In genomic region chr17:16417896-16418683, GRCh38 we compare ENCODE assay signal across 8 cellular contexts. TPM values are rescaled to one million over a fixed set of nuclear protein-coding genes. Genes with fewer than 3 reads are reported as not detected.
A peak's percentile ranks its signal among the peaks of the same experiment; 100 is the strongest.
DNase-seq lines count a peak whose midpoint lies in the region; ATAC-seq and TF ChIP-seq lines count a peak whose summit lies in the region.

No MANE protein-coding gene starts in this region.

- TF ChIP-seq EP300 in sigmoid colon (IDR thresholded peaks at IDR 0.05), result no peak

- H3K27ac Mint-ChIP-seq in endothelial cell (ENCODE audit: unreplicated experiment) (peak overlapping the region; percentile 67), type B pancreatic cell (no peak overlapping the region)

- H3K9me3 Mint-ChIP-seq in endothelial cell (ENCODE audit: unreplicated experiment) (no peaks in the 10 kb centered on the region), type B pancreatic cell (no peaks in the 10 kb centered on the region)

- H3K27me3 Mint-ChIP-seq in endothelial cell (ENCODE audit: unreplicated experiment) (peaks cover 4% of the 10 kb centered on the region), type B pancreatic cell (peaks cover 3% of the 10 kb centered on the region)

- no peaks in the 10 kb centered on the region for H3K27me3 ChIP-seq in sigmoid colon

- H3K27ac ChIP-seq in sigmoid colon, result peak overlapping the region; percentile 57 to 75 (median 65)

- H3K9me3 ChIP-seq in sigmoid colon, result no peaks in the 10 kb centered on the region

- ATAC-seq in HG02763 (IDR thresholded peaks at IDR 0.05; ENCODE audit: unreplicated experiment), result no peak

- H3K36me3 ChIP-seq in sigmoid colon, result no peaks in the 10 kb centered on the region

- no peak for TF ChIP-seq CTCF in endothelial cell (IDR thresholded peaks at IDR 0.05; ENCODE audit: unreplicated experiment)
- TF ChIP-seq CTCF in sigmoid colon (IDR thresholded peaks at IDR 0.05), result no peak
- TF ChIP-seq CTCF in type B pancreatic cell (conservative IDR thresholded peaks at IDR 0.05), result no peak

- H3K4me1 Mint-ChIP-seq in endothelial cell (ENCODE audit: unreplicated experiment), result peaks cover 12% of the 10 kb centered on the region
- peaks cover 14% of the 10 kb centered on the region for H3K4me1 Mint-ChIP-seq in type B pancreatic cell (ENCODE audit: unreplicated experiment)

- H3K4me1 ChIP-seq in sigmoid colon, result peaks cover 0 to 25% (median 20%) of the 10 kb centered on the region in 4 donors

- H3K36me3 Mint-ChIP-seq in endothelial cell (ENCODE audit: low read depth, unreplicated experiment) (no peaks in the 10 kb centered on the region), type B pancreatic cell (no peaks in the 10 kb centered on the region)

- H3K4me3 Mint-ChIP-seq in endothelial cell (ENCODE audit: unreplicated experiment), result no peak overlapping the region
- H3K4me3 Mint-ChIP-seq in type B pancreatic cell, result no peak overlapping the region

- DNase-seq in ELR (ENCODE audit: low read depth) (peak; percentile 71), NCI-H1694 treated with DMSO at 0.1 percent for 48 hours (lab: John Stamatoyannopoulos, UW) (peak; percentile 35), endothelial cell (ENCODE audit: low spot score) (peak; percentile 38), sigmoid colon (no peak), type B pancreatic cell (ENCODE audit: extremely low spot score, unreplicated experiment) (no peak), OCI-M2 (lab: John Stamatoyannopoulos, UW; ENCODE audit: unreplicated experiment) (no peak)
- no peak for DNase-seq in stimulated activated naive CD4-positive, alpha-beta T cell treated with Interleukin-2 at 50 U/mL for 16 hours (lab: John Stamatoyannopoulos, UW)

- WGBS in sigmoid colon, 2 donors, result 82 to 87% methylated on average over 7 of the region's 7 CpGs

- TF ChIP-seq POLR2A in sigmoid colon (IDR thresholded peaks at IDR 0.05), result no peak

- intact Hi-C loops in sigmoid colon (cut with DNase I), result no loop called here

- no peak overlapping the region for H3K4me3 ChIP-seq in sigmoid colon

RNA-seq across cellular contexts. Expression of gene TRPV2, which starts 2.7 kb away (rescaled TPM):
- total RNA-seq in endothelial cell (ENCODE audit: unreplicated experiment) (4.8 TPM), sigmoid colon (10 to 100 TPM in 2 of 4 donors, 1 to 10 TPM in 2; 9.1 to 14.0 (median 10.6) TPM), type B pancreatic cell (ENCODE audit: low replicate concordance) (0.52 and 1.7 TPM in 2 replicates)
- polyA plus RNA-seq in sigmoid colon, result 10 to 100 TPM in 1 of 3 donors, 1 to 10 TPM in 2; 3.7 to 13.4 (median 5.4) TPM

RNA-seq across cellular contexts. Expression of gene UBB, which starts 37.2 kb away (rescaled TPM):
- total RNA-seq in endothelial cell (ENCODE audit: unreplicated experiment) (2,050 TPM), sigmoid colon (1,000 to 10,000 TPM in 3 of 4 donors, 100 to 1,000 TPM in 1; 892 to 1,272 (median 1,168) TPM), type B pancreatic cell (ENCODE audit: low replicate concordance) (1,306 and 1,802 TPM in 2 replicates)
- polyA plus RNA-seq in sigmoid colon, result 1,000 to 10,000 TPM in 2 of 3 donors, 100 to 1,000 TPM in 1; 939 to 2,667 (median 2,288) TPM

Comparison
In these comparisons a context has a peak if more than half of its experiments do, and no peak if none do; other contexts are left out.
1. DNase-seq: peak in ELR (single experiment), NCI-H1694 treated with DMSO at 0.1 percent for 48 hours (single experiment) and endothelial cell (single experiment); none in sigmoid colon (single experiment), type B pancreatic cell (single experiment), stimulated activated naive CD4-positive, alpha-beta T cell treated with Interleukin-2 at 50 U/mL for 16 hours (single experiment) and OCI-M2 (single experiment).